Comparison of ENCODE assay signal across 8 cellular contexts in genomic region chr22:49959782-49960158, GRCh38.
DNase-seq lines count a peak whose midpoint lies in the region; ATAC-seq and FAIRE-seq lines count a peak whose summit lies in the region.

No MANE protein-coding gene starts in this region.

- DNase-seq in activated CD4-positive, CD25-positive, alpha-beta regulatory T cell treated with anti-CD3 and anti-CD28 coated beads, Interleukin-2, amount 50 U/mL, for 72 hours: peak; percentile 67
- DNase-seq in activated CD4-positive, CD25-positive, alpha-beta regulatory T cell (lab: John Stamatoyannopoulos, UW): no peak
- DNase-seq in HTR-8/SVneo (ENCODE audit: insufficient read length, low spot score): no peak
- DNase-seq in adipocyte (ENCODE audit: low read depth): no peak
- no peak for DNase-seq in stimulated activated naive B cell treated with anti-CD40 and anti-IgM and Interleukin-4, amounts not matched to agents 10 μg/mL and 1 μg/mL and 100 μg/mL, for 72 hours
- no peak for DNase-seq in activated gamma-delta T cell (lab: John Stamatoyannopoulos, UW)
- no peak for DNase-seq in cortex of kidney (lab: John Stamatoyannopoulos, UW)

- peak; percentile 67 for FAIRE-seq in HTR-8/SVneo (lab: Jason Lieb, UNC)

- H3K27me3 Mint-ChIP-seq in stimulated activated naive B cell treated with anti-CD40 and anti-IgM and Interleukin-4, amounts not matched to agents 10 μg/mL and 1 μg/mL and 100 μg/mL, for 72 hours: no peaks in the 10 kb centered on the region

- ATAC-seq in stimulated activated naive B cell treated with anti-CD40 and anti-IgM and Interleukin-4, amounts not matched to agents 10 μg/mL and 1 μg/mL and 100 μg/mL, for 72 hours (replicated peaks): peak; percentile 20 to 22

- H3K9me3 Mint-ChIP-seq in stimulated activated naive B cell treated with anti-CD40 and anti-IgM and Interleukin-4, amounts not matched to agents 10 μg/mL and 1 μg/mL and 100 μg/mL, for 72 hours: no peaks in the 10 kb centered on the region

- peak overlapping the region; percentile 96 for H3K27ac Mint-ChIP-seq in stimulated activated naive B cell treated with anti-CD40 and anti-IgM and Interleukin-4, amounts not matched to agents 10 μg/mL and 1 μg/mL and 100 μg/mL, for 72 hours

- H3K9ac ChIP-seq in adipocyte (ENCODE audit: low read length): peak overlapping the region; percentile 93

- peaks cover 29 to 39% of the 10 kb centered on the region in 2 donors for H3K36me3 Mint-ChIP-seq in stimulated activated naive B cell treated with anti-CD40 and anti-IgM and Interleukin-4, amounts not matched to agents 10 μg/mL and 1 μg/mL and 100 μg/mL, for 72 hours

- peaks cover 29 to 55% of the 10 kb centered on the region in 2 donors for H3K4me1 Mint-ChIP-seq in stimulated activated naive B cell treated with anti-CD40 and anti-IgM and Interleukin-4, amounts not matched to agents 10 μg/mL and 1 μg/mL and 100 μg/mL, for 72 hours

- H3K4me3 ChIP-seq in adipocyte (ENCODE audit: low read length): peak overlapping the region; percentile 82
- H3K4me3 ChIP-seq in iPS-18c (ENCODE audit: insufficient read depth, low read depth, low read length): peak overlapping the region; percentile 83

- peaks cover 22% of the 10 kb centered on the region for H3K36me3 ChIP-seq in adipocyte (ENCODE audit: control insufficient read depth, insufficient read depth, low read length, severe bottlenecking)

- peak overlapping the region; percentile 89 to 90 for H3K4me3 Mint-ChIP-seq in stimulated activated naive B cell treated with anti-CD40 and anti-IgM and Interleukin-4, amounts not matched to agents 10 μg/mL and 1 μg/mL and 100 μg/mL, for 72 hours

- H3K4me1 ChIP-seq in adipocyte (ENCODE audit: control insufficient read depth, insufficient read depth, low read length): peaks cover 59% of the 10 kb centered on the region

- no peaks in the 10 kb centered on the region for H3K9me3 ChIP-seq in adipocyte (ENCODE audit: control insufficient read depth, low read length)
- H3K9me3 ChIP-seq in iPS-18c (ENCODE audit: control insufficient read depth, insufficient read depth, low read length): no peaks in the 10 kb centered on the region

- no peaks in the 10 kb centered on the region for H3K27me3 ChIP-seq in adipocyte (replicated peaks; ENCODE audit: control insufficient read depth, insufficient read depth, low read length)
